16 cellular contexts compared by ENCODE assay signal in genomic region chr2:41906325-41906700, GRCh38.
DNase-seq lines count a peak whose midpoint lies in the region; ATAC-seq, FAIRE-seq and TF ChIP-seq lines count a peak whose summit lies in the region.
"Had no signal": no experiment of that assay in that cellular context is flagged by ENCODE, and none has a peak within 500 bp of the region (broad histone marks: within the 10 kb centered on the region; RNA-seq: fewer than 3 reads in every experiment).

No MANE protein-coding gene starts in this region.

- no peak overlapping the region for H3K27ac ChIP-seq in heart right ventricle
- no peak overlapping the region for H3K27ac ChIP-seq in left ventricle myocardium inferior (replicated peaks)
- no peak overlapping the region for H3K27ac ChIP-seq in hepatocyte
- H3K27ac ChIP-seq: RWPE1, upper lobe of left lung had no signal

- TF ChIP-seq CTCF in heart right ventricle (IDR thresholded peaks at IDR 0.05) (no peak), left ventricle myocardium inferior (IDR thresholded peaks at IDR 0.05; ENCODE audit: borderline replicate concordance) (no peak), bronchial epithelial cell (IDR thresholded peaks at IDR 0.05; ENCODE audit: insufficient read depth, low read length, severe bottlenecking) (no peak), hepatocyte (IDR thresholded peaks at IDR 0.05; ENCODE audit: poor library complexity) (no peak)

- intact Hi-C loops in heart right ventricle (cut with DNase I): no loop called here
- intact Hi-C loops in left ventricle myocardium inferior (cut with micrococcal nuclease): no loop called here

- no peak overlapping the region for H3K4me3 ChIP-seq in heart right ventricle
- no peak overlapping the region for H3K4me3 ChIP-seq in left ventricle myocardium inferior
- H3K4me3 ChIP-seq in bronchial epithelial cell (ENCODE audit: low read depth, low read length): no peak overlapping the region
- H3K4me3 ChIP-seq in hepatocyte: no peak overlapping the region
- H3K4me3 ChIP-seq: upper lobe of left lung had no signal

- peak; percentile 13 for FAIRE-seq in bronchial epithelial cell (lab: Jason Lieb, UNC)

- WGBS in heart right ventricle, 2 donors: 42 to 55% methylated on average over 4 of the region's 4 CpGs
- WGBS in hepatocyte (ENCODE audit: low lambda C conversion rate, missing lambda C conversion rate): 38% methylated on average over 4 of the region's 4 CpGs

- H3K9me3 ChIP-seq in heart right ventricle (no peaks in the 10 kb centered on the region), left ventricle myocardium inferior (replicated peaks) (no peaks in the 10 kb centered on the region), hepatocyte (ENCODE audit: low read depth) (no peaks in the 10 kb centered on the region)
- H3K9me3 ChIP-seq: upper lobe of left lung had no signal

- no peaks in the 10 kb centered on the region for H3K79me2 ChIP-seq in hepatocyte

- no peaks in the 10 kb centered on the region for H3K36me3 ChIP-seq in heart right ventricle
- H3K36me3 ChIP-seq in left ventricle myocardium inferior: no peaks in the 10 kb centered on the region
- H3K36me3 ChIP-seq in bronchial epithelial cell (ENCODE audit: control insufficient read depth, insufficient read depth, low read length): no peaks in the 10 kb centered on the region
- H3K36me3 ChIP-seq in hepatocyte (replicated peaks; ENCODE audit: insufficient read depth, low read depth): no peaks in the 10 kb centered on the region
- H3K36me3 ChIP-seq: upper lobe of left lung had no signal

- no peak overlapping the region for H2AFZ ChIP-seq in hepatocyte

- H3K4me1 ChIP-seq in heart right ventricle (peaks cover 0 to 13% (median 5%) of the 10 kb centered on the region in 9 donors), left ventricle myocardium inferior (peaks cover 6% of the 10 kb centered on the region), hepatocyte (ENCODE audit: insufficient read depth) (peaks cover 20% of the 10 kb centered on the region)
- H3K4me1 ChIP-seq: upper lobe of left lung had no signal

- no peak overlapping the region for H3K4me2 ChIP-seq in hepatocyte

- H3K9me2 ChIP-seq in hepatocyte (replicated peaks; ENCODE audit: insufficient read depth): no peaks in the 10 kb centered on the region

- DNase-seq in heart right ventricle (no peak), left ventricle myocardium inferior (no peak), bronchial epithelial cell (ENCODE audit: low read depth) (no peak), hepatocyte (ENCODE audit: low spot score) (peak; percentile 40), UCSD-AML1 (lab: John Stamatoyannopoulos, UW; ENCODE audit: unreplicated experiment) (no peak), T-helper 1 cell (no peak)
- DNase-seq: activated effector memory CD4-positive, alpha-beta T cell treated with Interleukin-2 at 50 U/mL for 16 hours; cerebellar nuclear complex; glutamatergic neuron; NCI-H187; upper lobe of left lung had no signal

- peak in 5 of 8 donors; percentile 34 to 58 (median 53) for ATAC-seq in heart right ventricle
- no peak for ATAC-seq in HG02981 (IDR thresholded peaks at IDR 0.05; ENCODE audit: unreplicated experiment)
- ATAC-seq in GM19035 (IDR thresholded peaks at IDR 0.05; ENCODE audit: unreplicated experiment): no peak
- ATAC-seq: activated CD4-positive, CD25-positive, alpha-beta regulatory T cell treated with anti-CD3 and anti-CD28 coated beads, Interleukin-2, amount 50 U/mL, for 24 hours; natural killer cell treated with Interleukin-12 subunit alpha and Interleukin-12 subunit beta and Interleukin-15 and Interleukin-18, amount 100 ng/mL, for 72 hours had no signal

- H3K27me3 ChIP-seq in heart right ventricle (no peaks in the 10 kb centered on the region), left ventricle myocardium inferior (ENCODE audit: low read depth) (no peaks in the 10 kb centered on the region), bronchial epithelial cell (ENCODE audit: control insufficient read depth, insufficient read depth, low read length) (no peaks in the 10 kb centered on the region), hepatocyte (no peaks in the 10 kb centered on the region)
- H3K27me3 ChIP-seq: upper lobe of left lung had no signal

- no peaks in the 10 kb centered on the region for H4K20me1 ChIP-seq in hepatocyte (ENCODE audit: insufficient read depth, poor library complexity, severe bottlenecking)

Comparison
In these comparisons a context has a peak if more than half of its experiments do, and no peak if none do; other contexts are left out.
1. ATAC-seq: peak in heart right ventricle (5 of 8); none in HG02981 (single experiment) and GM19035 (single experiment).